In genomic region chr11:75561426-75562047, GRCh38 we compare ENCODE assay signal across 8 cellular contexts. TPM values are rescaled to one million over a fixed set of nuclear protein-coding genes. Genes with fewer than 3 reads are reported as not detected.
A peak's percentile ranks its signal among the peaks of the same experiment; 100 is the strongest.
DNase-seq lines count a peak whose midpoint lies in the region; ATAC-seq and TF ChIP-seq lines count a peak whose summit lies in the region.

No MANE protein-coding gene starts in this region.

- WGBS in esophagus squamous epithelium, 2 donors, result 0% methylated on average over 8 of the region's 21 CpGs; no CpG with 5 or more reads in 1 of the 2 donors

- no peak overlapping the region for H2AFZ ChIP-seq in OCI-LY1 (ENCODE audit: low read length)

- H3K79me2 ChIP-seq in OCI-LY1 (ENCODE audit: insufficient read depth, low read length), result no peaks in the 10 kb centered on the region

- H4K20me1 ChIP-seq in OCI-LY1 (ENCODE audit: insufficient read depth, low read length), result no peaks in the 10 kb centered on the region

- DNase-seq in esophagus squamous epithelium (lab: John Stamatoyannopoulos, UW) (no peak), retinal pigment epithelial cell (ENCODE audit: low read depth) (no peak), SHP77 (lab: John Stamatoyannopoulos, UW) (no peak), epidermal melanocyte (ENCODE audit: insufficient read length, low spot score) (no peak), NOMO-1 treated with DMSO at 0.1 percent for 48 hours (lab: John Stamatoyannopoulos, UW; ENCODE audit: unreplicated experiment) (no peak)
- no peak for DNase-seq in activated CD4-positive, alpha-beta T cell treated with anti-CD3 and anti-CD28 coated beads for 4 hours

- no peak for ATAC-seq in GM18505 (IDR thresholded peaks at IDR 0.05; ENCODE audit: unreplicated experiment)

- H3F3A ChIP-seq in OCI-LY1 (ENCODE audit: insufficient read depth, low read length), result no peaks in the 10 kb centered on the region

- no peaks in the 10 kb centered on the region for H3K9me3 ChIP-seq in OCI-LY1 (ENCODE audit: low read length)
- no peaks in the 10 kb centered on the region for H3K9me3 ChIP-seq in esophagus squamous epithelium

- H3K27ac ChIP-seq in OCI-LY1 (ENCODE audit: low read depth, low read length, poor library complexity, severe bottlenecking) (no peak overlapping the region), esophagus squamous epithelium (peak overlapping the region; percentile 95 to 99 (median 96))

- H3K4me2 ChIP-seq in OCI-LY1 (ENCODE audit: low read length), result peak overlapping the region; percentile 53; the same call in 1 of the 2 replicates

- H3K4me3 ChIP-seq in OCI-LY1 (ENCODE audit: low read depth, low read length, poor library complexity, severe bottlenecking) (peak overlapping the region; percentile 44), esophagus squamous epithelium (peak overlapping the region; percentile 61 to 82 (median 72)), retinal pigment epithelial cell (ENCODE audit: low read length) (peak overlapping the region; percentile 91)

- TF ChIP-seq CTCF in OCI-LY1 (IDR thresholded peaks at IDR 0.05; ENCODE audit: low read length), result no peak
- no peak for TF ChIP-seq CTCF in esophagus squamous epithelium (IDR thresholded peaks at IDR 0.05)
- no peak for TF ChIP-seq CTCF in retinal pigment epithelial cell (conservative IDR thresholded peaks at IDR 0.05; ENCODE audit: low read depth, low read length)

- intact Hi-C loops in esophagus squamous epithelium (cut with DNase I), result no loop called here

- no peaks in the 10 kb centered on the region for H3K9me2 ChIP-seq in OCI-LY1 (ENCODE audit: low read depth, low read length)

- H3K4me1 ChIP-seq in OCI-LY1 (ENCODE audit: insufficient read depth, low read length, severe bottlenecking) (peaks cover 6% of the 10 kb centered on the region), esophagus squamous epithelium (peaks cover 60 to 98% (median 70%) of the 10 kb centered on the region in 3 donors)

- peak; percentile 28 for TF ChIP-seq POLR2A in GM18505 (IDR thresholded peaks at IDR 0.05; ENCODE audit: borderline replicate concordance, extremely low read depth, insufficient read depth, insufficient read length)
- no peak for TF ChIP-seq POLR2A in esophagus squamous epithelium (IDR thresholded peaks at IDR 0.05)

- no peaks in the 10 kb centered on the region for H3K36me3 ChIP-seq in OCI-LY1 (ENCODE audit: insufficient read depth, low read length)
- peaks cover under 1 to 6% (median 2%) of the 10 kb centered on the region in 3 donors for H3K36me3 ChIP-seq in esophagus squamous epithelium

- no peaks in the 10 kb centered on the region; the same call in none of the 2 replicates for H3K27me3 ChIP-seq in OCI-LY1 (ENCODE audit: insufficient read depth, low read length)
- H3K27me3 ChIP-seq in esophagus squamous epithelium, result peaks cover 0 to 6% (median 0%) of the 10 kb centered on the region in 4 donors

- no peak overlapping the region for H3K9ac ChIP-seq in OCI-LY1 (ENCODE audit: low read length)

RNA-seq across cellular contexts. Expression of gene SERPINH1, which starts 0.5 kb away (rescaled TPM):
- 10 to 100 TPM; 41.4 to 70.1 (median 46.5) TPM for total RNA-seq in esophagus squamous epithelium

RNA-seq across cellular contexts. Expression of gene GDPD5, which starts 35.8 kb away (rescaled TPM):
- total RNA-seq in esophagus squamous epithelium, result 1 to 10 TPM in 3 of 4 donors, under 1 TPM in 1; 0.57 to 2.3 (median 1.6) TPM
